Comparison of ENCODE assay signal across 20 cellular contexts in the genomic region with DNA sequence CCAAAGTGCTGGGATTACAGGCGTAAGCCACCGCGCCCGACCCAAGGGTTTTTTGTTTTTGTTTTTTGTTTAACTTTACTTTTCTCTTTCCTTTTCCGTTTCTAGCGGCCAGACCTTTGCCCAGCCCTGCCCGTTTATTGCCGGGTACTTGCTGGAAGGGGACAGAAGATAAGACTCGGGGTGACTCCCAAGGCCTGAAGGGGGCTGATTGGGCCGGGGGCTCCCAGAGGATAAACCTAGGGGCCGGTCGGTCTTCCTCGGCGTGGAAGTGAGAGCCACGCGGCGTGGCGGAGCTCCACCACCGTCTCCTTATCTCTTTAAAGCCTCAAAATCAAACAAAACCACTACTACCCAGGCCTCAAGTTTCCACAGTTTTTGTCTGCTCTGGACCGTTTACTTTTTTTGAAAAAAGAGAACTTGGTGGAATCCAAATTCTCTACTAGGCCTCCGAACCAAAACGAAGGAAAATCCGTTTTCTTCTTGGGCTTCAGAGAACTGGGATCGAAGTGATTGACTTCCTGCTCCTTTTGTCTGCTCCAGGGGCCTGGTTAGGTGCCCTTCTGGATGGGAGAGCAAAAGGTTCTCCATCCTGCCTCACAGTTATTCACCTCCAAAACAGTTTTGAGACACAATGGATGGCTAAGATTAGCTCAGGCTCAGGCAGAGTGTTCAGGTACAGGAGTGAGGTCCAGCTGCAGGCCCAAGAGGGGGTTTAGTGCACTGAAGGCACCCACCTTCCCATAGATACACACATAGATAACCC. TPM values are rescaled to one million over a fixed set of nuclear protein-coding genes. Genes with fewer than 3 reads are reported as not detected.
DNase-seq lines count a peak whose midpoint lies in the region; ATAC-seq, FAIRE-seq and TF ChIP-seq lines count a peak whose summit lies in the region.
"Had no signal": no experiment of that assay in that cellular context is flagged by ENCODE, and none has a peak within 500 bp of the region (broad histone marks: within the 10 kb centered on the region; RNA-seq: fewer than 3 reads in every experiment).

No MANE protein-coding gene starts in this region.

- H3K79me2 ChIP-seq in GM23338 (replicated peaks; ENCODE audit: insufficient read depth) (no peaks in the 10 kb centered on the region), astrocyte (ENCODE audit: insufficient read depth, low read length) (no peaks in the 10 kb centered on the region), mesendoderm (ENCODE audit: control insufficient read depth, insufficient read depth, low read length) (no peaks in the 10 kb centered on the region)

- H3K9ac ChIP-seq in astrocyte (ENCODE audit: low read length) (no peak overlapping the region), mesendoderm (ENCODE audit: low read length) (no peak overlapping the region)

- no peak overlapping the region for H4K5ac ChIP-seq in mesendoderm (ENCODE audit: low read length)

- no peak overlapping the region for H4K8ac ChIP-seq in mesendoderm (ENCODE audit: low read depth, low read length)

- H3K9me3 Mint-ChIP-seq in GM23338 (peaks cover 3% of the 10 kb centered on the region; the same call in 2 of the 3 replicates), astrocyte (ENCODE audit: unreplicated experiment) (peaks cover 12% of the 10 kb centered on the region), nephron (peaks cover 3% of the 10 kb centered on the region)

- no peak overlapping the region for H3K4ac ChIP-seq in mesendoderm (ENCODE audit: low read depth, low read length)

- H2BK120ac ChIP-seq in mesendoderm (ENCODE audit: low read depth, low read length) = no peak overlapping the region

- TF ChIP-seq POLR2A in adrenal gland (IDR thresholded peaks at IDR 0.05) (no peak), thyroid gland (IDR thresholded peaks at IDR 0.05) (no peak)

- H3K9me2 ChIP-seq in GM23338 (ENCODE audit: insufficient read depth) = no peaks in the 10 kb centered on the region

- H3K9me3 ChIP-seq in astrocyte (ENCODE audit: insufficient read depth, low read depth, low read length) (peaks cover 9% of the 10 kb centered on the region), adrenal gland (replicated peaks in 1 of 3) (no peaks in the 10 kb centered on the region), thyroid gland (no peaks in the 10 kb centered on the region)
- H3K9me3 ChIP-seq: left lung, thoracic aorta had no signal

- H2BK5ac ChIP-seq in mesendoderm (ENCODE audit: low read length) = no peak overlapping the region

- WGBS in mesendoderm (ENCODE audit: extremely low coverage, insufficient coverage, low lambda C conversion rate) = no CpG with 5 or more reads among the region's 24 CpGs
- WGBS in adrenal gland, 4 donors = 42 to 47% (median 45%) methylated on average over 24 of the region's 24 CpGs
- 21 to 32% methylated on average over 24 of the region's 24 CpGs for WGBS in thyroid gland, 2 donors

- H2AK5ac ChIP-seq in mesendoderm (ENCODE audit: low read length) = no peak overlapping the region

- H3K18ac ChIP-seq in mesendoderm (ENCODE audit: low read length) = no peak overlapping the region

- H3K36me3 ChIP-seq in GM23338 (ENCODE audit: insufficient read depth) (no peaks in the 10 kb centered on the region), astrocyte (ENCODE audit: insufficient read depth, low read length) (no peaks in the 10 kb centered on the region), mesendoderm (ENCODE audit: control insufficient read depth, insufficient read depth, low read length) (no peaks in the 10 kb centered on the region), adrenal gland (replicated peaks in 1 of 2) (no peaks in the 10 kb centered on the region), thyroid gland (no peaks in the 10 kb centered on the region)
- H3K36me3 ChIP-seq: cardiac muscle cell, left lung, thoracic aorta had no signal

- H2AFZ ChIP-seq in GM23338 (no peak overlapping the region), astrocyte (ENCODE audit: low read depth, low read length) (no peak overlapping the region)

- H4K20me1 ChIP-seq in GM23338 (replicated peaks; ENCODE audit: insufficient read depth) = peaks cover 72% of the 10 kb centered on the region
- peaks cover 6% of the 10 kb centered on the region for H4K20me1 ChIP-seq in astrocyte (ENCODE audit: insufficient read depth, low read length)

- H3K79me1 ChIP-seq in mesendoderm (ENCODE audit: low read length) = no peaks in the 10 kb centered on the region

- intact Hi-C loops in adrenal gland (cut with DNase I) = no loop called here
- intact Hi-C loops in thyroid gland (cut with DNase I) = no loop called here

- no peak for FAIRE-seq in astrocyte (lab: Jason Lieb, UNC)

- H3K4me2 ChIP-seq in GM23338 (no peak overlapping the region), astrocyte (ENCODE audit: low read length) (no peak overlapping the region), mesendoderm (ENCODE audit: low read length) (no peak overlapping the region)

- no peaks in the 10 kb centered on the region for H3K36me3 Mint-ChIP-seq in GM23338 (ENCODE audit: low read depth)
- peaks cover 10% of the 10 kb centered on the region for H3K36me3 Mint-ChIP-seq in astrocyte (ENCODE audit: low read depth, unreplicated experiment)
- H3K36me3 Mint-ChIP-seq in nephron (ENCODE audit: low read depth) = no peaks in the 10 kb centered on the region

- H3K4me1 ChIP-seq in GM23338 (ENCODE audit: insufficient read depth) (peaks cover 31% of the 10 kb centered on the region), astrocyte (ENCODE audit: insufficient read depth, low read length) (peaks cover 3% of the 10 kb centered on the region), mesendoderm (ENCODE audit: control insufficient read depth, low read depth, low read length) (no peaks in the 10 kb centered on the region), adrenal gland (replicated peaks in 1 of 2) (peaks cover 0 to 4% of the 10 kb centered on the region in 2 donors), thyroid gland (peaks cover 4% of the 10 kb centered on the region in 2 donors)
- H3K4me1 ChIP-seq: left lung had no signal

- peaks cover 100% of the 10 kb centered on the region for H3K27me3 ChIP-seq in GM23338 (ENCODE audit: insufficient read depth)
- H3K27me3 ChIP-seq in astrocyte (ENCODE audit: insufficient read depth, low read length) = peaks cover 99% of the 10 kb centered on the region
- H3K27me3 ChIP-seq in mesendoderm (ENCODE audit: insufficient read depth, low read length, poor library complexity) = peaks cover 86% of the 10 kb centered on the region
- H3K27me3 ChIP-seq in adrenal gland = peaks cover 93% of the 10 kb centered on the region
- H3K27me3 ChIP-seq in thyroid gland = peaks cover 73% of the 10 kb centered on the region

- H2BK15ac ChIP-seq in mesendoderm (replicated peaks; ENCODE audit: low read depth) = no peak overlapping the region

- H3K27me3 Mint-ChIP-seq in GM23338 (ENCODE audit: insufficient read depth, low read depth, poor library complexity) (peaks cover 100% of the 10 kb centered on the region), astrocyte (ENCODE audit: low read depth, unreplicated experiment) (peaks cover 96% of the 10 kb centered on the region), nephron (ENCODE audit: low read depth) (peaks cover 100% of the 10 kb centered on the region)

- H3K23ac ChIP-seq in mesendoderm (ENCODE audit: low read length) = no peak overlapping the region

- no peak overlapping the region for H3K27ac Mint-ChIP-seq in GM23338
- H3K27ac Mint-ChIP-seq in astrocyte (ENCODE audit: unreplicated experiment) = peak overlapping the region; percentile 26
- no peak overlapping the region for H3K27ac Mint-ChIP-seq in nephron

- H3K4me3 Mint-ChIP-seq in GM23338 = no peak overlapping the region
- H3K4me3 Mint-ChIP-seq in astrocyte (ENCODE audit: unreplicated experiment) = no peak overlapping the region
- peak overlapping the region in 2 of 3 experiments; percentile 60 to 72 for H3K4me3 Mint-ChIP-seq in nephron

- H3K27ac ChIP-seq in GM23338 (ENCODE audit: low read depth) (no peak overlapping the region), astrocyte (ENCODE audit: low read depth, low read length) (no peak overlapping the region), mesendoderm (ENCODE audit: low read depth, low read length) (no peak overlapping the region), adrenal gland (no peak overlapping the region), thyroid gland (no peak overlapping the region)
- H3K27ac ChIP-seq: cardiac muscle cell, left lung, thoracic aorta had no signal

- TF ChIP-seq CTCF in GM23338 (conservative IDR thresholded peaks at IDR 0.05; ENCODE audit: low read depth in 2 of 2) = no peak
- TF ChIP-seq CTCF in astrocyte (IDR thresholded peaks at IDR 0.05; ENCODE audit: insufficient read depth, low read depth, low read length) = no peak
- no peak for TF ChIP-seq CTCF in nephron (IDR thresholded peaks at IDR 0.05; ENCODE audit: unreplicated experiment in 3 of 3)
- no peak for TF ChIP-seq CTCF in adrenal gland (IDR thresholded peaks at IDR 0.05)
- no peak for TF ChIP-seq CTCF in thyroid gland (IDR thresholded peaks at IDR 0.05)

- DNase-seq in GM23338 (ENCODE audit: low spot score) (no peak), HT-29 (ENCODE audit: low spot score) (peak; percentile 41), astrocyte (ENCODE audit: low read depth) (no peak), iPS-NIHi7 (ENCODE audit: extremely low spot score) (no peak), mesendoderm (no peak), adrenal gland (no peak), thyroid gland (no peak)
- DNase-seq: activated CD4-positive, alpha-beta T cell treated with anti-CD3 and anti-CD28 coated beads, Interleukin-2, amount 50 U/mL, for 1 hour; activated naive CD4-positive, alpha-beta T cell; DMS153; left lung; NCI-H1105 treated with DMSO at 0.1 percent for 48 hours; NCI-H82; stimulated activated CD4-positive, alpha-beta T cell treated with anti-CD3 and anti-CD28 coated beads, Interleukin-1b, Interleukin-23, amount 100 ng/mL, for 48 hours had no signal

- peaks cover 39% of the 10 kb centered on the region for H3F3A ChIP-seq in GM23338 (replicated peaks; ENCODE audit: low read depth)

- no peak overlapping the region for H3K56ac ChIP-seq in mesendoderm (ENCODE audit: low read length)

- peaks cover 10% of the 10 kb centered on the region for H3K4me1 Mint-ChIP-seq in GM23338
- H3K4me1 Mint-ChIP-seq in astrocyte (ENCODE audit: low read depth, unreplicated experiment) = peaks cover 5% of the 10 kb centered on the region
- peaks cover 11% of the 10 kb centered on the region for H3K4me1 Mint-ChIP-seq in nephron

- H3K4me3 ChIP-seq in GM23338 = no peak overlapping the region; the same call in 1 of the 2 replicates
- H3K4me3 ChIP-seq in astrocyte (ENCODE audit: insufficient read depth, low read depth, low read length) = no peak overlapping the region
- H3K4me3 ChIP-seq in mesendoderm (ENCODE audit: low read length) = no peak overlapping the region
- H3K4me3 ChIP-seq in adrenal gland = no peak overlapping the region
- no peak overlapping the region for H3K4me3 ChIP-seq in thyroid gland (replicated peaks in 1 of 3)
- H3K4me3 ChIP-seq: cardiac muscle cell, left lung, thoracic aorta had no signal

- no peak for ATAC-seq in GM23338
- ATAC-seq: left lung had no signal

RNA-seq across cellular contexts. Expression of gene HOXB9, which starts 8.5 kb away (rescaled TPM):
- not detected in 2 replicates for total RNA-seq in GM23338 (2014; rRNA removed; shearing (Covaris generic))
- polyA plus RNA-seq in GM23338 (2016; fragmentation: Nextera tagmentation; extraction: Ambion mirVana) (not detected in 2 replicates), adrenal gland (1 to 10 TPM in 1 of 3 donors, under 1 TPM in 2; 0.64 to 1.0 (median 0.72) TPM)
- total RNA-seq in HT-29 (2014; rRNA removed; shearing (Covaris generic)) = 177 and 188 TPM in 2 replicates
- total RNA-seq in astrocyte (0.10 and 0.11 TPM in 2 replicates), adrenal gland (1 to 10 TPM in 3 of 8 donors, under 1 TPM in 3, not detected in 2; 0.29 to 2.7 (median 0.73) TPM), thyroid gland (not detected)
- polyA plus RNA-seq in mesendoderm (2013, experiment 1 of 2) = 0.17 TPM
- polyA plus RNA-seq in mesendoderm (2013, experiment 2 of 2) = 0.10 TPM
- total RNA-seq: cardiac muscle cell, fibroblast of villous mesenchyme, left lung, thoracic aorta had no signal
- polyA plus RNA-seq: BJ, cardiac muscle cell had no signal

RNA-seq across cellular contexts. Expression of gene HOXB8, which starts 19.5 kb away (rescaled TPM):
- not detected in 2 replicates for total RNA-seq in GM23338 (2014; rRNA removed; shearing (Covaris generic))
- polyA plus RNA-seq in GM23338 (2016; fragmentation: Nextera tagmentation; extraction: Ambion mirVana) (not detected in 2 replicates), adrenal gland (10 to 100 TPM in 1 of 3 donors, 1 to 10 TPM in 2; 4.2 to 13.3 (median 5.6) TPM)
- 51.0 and 52.7 TPM in 2 replicates for total RNA-seq in HT-29 (2014; rRNA removed; shearing (Covaris generic))
- total RNA-seq in astrocyte (not detected in 2 replicates), adrenal gland (10 to 100 TPM in 1 of 8 donors, 1 to 10 TPM in 7; 3.4 to 12.2 (median 6.6) TPM), thyroid gland (1 to 10 TPM in 1 of 4 donors, not detected in 3; 1.4 TPM)
- not detected for polyA plus RNA-seq in mesendoderm (2013, experiment 1 of 2)
- polyA plus RNA-seq in mesendoderm (2013, experiment 2 of 2) = not detected
- total RNA-seq: cardiac muscle cell; fibroblast of villous mesenchyme; T-helper 2 cell treated with Interferon-gamma antibody and Interleukin-4, amounts not matched to agents 100 ng/mL and 5 ng/mL, for 36 hours had no signal
- polyA plus RNA-seq: BJ, cardiac muscle cell had no signal

RNA-seq across cellular contexts. Expression of gene HOXB7, which starts 23.8 kb away (rescaled TPM):
- total RNA-seq in GM23338 (2014; rRNA removed; shearing (Covaris generic)) = not detected in 2 replicates
- polyA plus RNA-seq in GM23338 (2016; fragmentation: Nextera tagmentation; extraction: Ambion mirVana) (not detected in 2 replicates), adrenal gland (10 to 100 TPM; 20.3 to 27.0 (median 24.4) TPM)
- 37.3 and 39.7 TPM in 2 replicates for total RNA-seq in HT-29 (2014; rRNA removed; shearing (Covaris generic))
- total RNA-seq in astrocyte (not detected in 2 replicates), adrenal gland (10 to 100 TPM in 5 of 8 donors, 1 to 10 TPM in 3; 8.1 to 16.7 (median 11.7) TPM), thyroid gland (1 to 10 TPM in 3 of 4 donors, not detected in 1; 1.0 to 2.8 (median 1.3) TPM)
- not detected for polyA plus RNA-seq in mesendoderm (2013, experiment 1 of 2)
- polyA plus RNA-seq in mesendoderm (2013, experiment 2 of 2) = 0.04 TPM
- total RNA-seq: cardiac muscle cell had no signal
- polyA plus RNA-seq: BJ, cardiac muscle cell had no signal

RNA-seq across cellular contexts. Expression of gene HOXB6, which starts 29.8 kb away (rescaled TPM):
- total RNA-seq in GM23338 (2014; rRNA removed; shearing (Covaris generic)) = not detected in 2 replicates
- polyA plus RNA-seq in GM23338 (2016; fragmentation: Nextera tagmentation; extraction: Ambion mirVana) (not detected in 2 replicates), adrenal gland (10 to 100 TPM; 10.9 to 23.1 (median 11.9) TPM)
- total RNA-seq in HT-29 (2014; rRNA removed; shearing (Covaris generic)) = 160 and 174 TPM in 2 replicates
- total RNA-seq in astrocyte (not detected in 2 replicates), adrenal gland (10 to 100 TPM in 6 of 8 donors, 1 to 10 TPM in 2; 6.3 to 20.3 (median 12.4) TPM), thyroid gland (1 to 10 TPM in 2 of 4 donors, under 1 TPM in 2; 0.54 to 4.2 (median 1.3) TPM)
- not detected for polyA plus RNA-seq in mesendoderm (2013, experiment 1 of 2)
- not detected for polyA plus RNA-seq in mesendoderm (2013, experiment 2 of 2)
- total RNA-seq: T-helper 2 cell treated with Interferon-gamma antibody and Interleukin-4, amounts not matched to agents 100 ng/mL and 5 ng/mL, for 36 hours had no signal
- polyA plus RNA-seq: BJ, cardiac muscle cell had no signal

RNA-seq across cellular contexts. Expression of gene HOXB5, which starts 41.0 kb away (rescaled TPM):
- not detected in 2 replicates for total RNA-seq in GM23338 (2014; rRNA removed; shearing (Covaris generic))
- polyA plus RNA-seq in GM23338 (2016; fragmentation: Nextera tagmentation; extraction: Ambion mirVana) (not detected in 2 replicates), adrenal gland (10 to 100 TPM in 1 of 3 donors, 1 to 10 TPM in 2; 4.2 to 10.5 (median 5.6) TPM)
- total RNA-seq in HT-29 (2014; rRNA removed; shearing (Covaris generic)) = 7.5 and 8.2 TPM in 2 replicates
- total RNA-seq in astrocyte (not detected in 2 replicates), adrenal gland (1 to 10 TPM in 6 of 8 donors, under 1 TPM in 2; 0.12 to 4.8 (median 2.7) TPM), thyroid gland (1 to 10 TPM in 1 of 4 donors, under 1 TPM in 2, not detected in 1; 0.11 to 1.6 (median 0.49) TPM)
- not detected for polyA plus RNA-seq in mesendoderm (2013, experiment 1 of 2)
- polyA plus RNA-seq in mesendoderm (2013, experiment 2 of 2) = not detected
- polyA plus RNA-seq: BJ had no signal

Comparison
In these comparisons a context has a peak if more than half of its experiments do, and no peak if none do; other contexts are left out.
1. H3K4me3 Mint-ChIP-seq: peak in nephron (2 of 3); none in GM23338 (single experiment) and astrocyte (single experiment).
2. RNA of gene HOXB9, which starts 8.5 kb away (total RNA-seq): 177 to 188 TPM in HT-29; 0.29 to 2.7 TPM in adrenal gland, 0.10 to 0.11 TPM in astrocyte, not detected in GM23338 and not detected in thyroid gland; every median in the first group is over 10 times any median in the second.